1 cellular context compared by ENCODE assay signal in the genomic region with DNA sequence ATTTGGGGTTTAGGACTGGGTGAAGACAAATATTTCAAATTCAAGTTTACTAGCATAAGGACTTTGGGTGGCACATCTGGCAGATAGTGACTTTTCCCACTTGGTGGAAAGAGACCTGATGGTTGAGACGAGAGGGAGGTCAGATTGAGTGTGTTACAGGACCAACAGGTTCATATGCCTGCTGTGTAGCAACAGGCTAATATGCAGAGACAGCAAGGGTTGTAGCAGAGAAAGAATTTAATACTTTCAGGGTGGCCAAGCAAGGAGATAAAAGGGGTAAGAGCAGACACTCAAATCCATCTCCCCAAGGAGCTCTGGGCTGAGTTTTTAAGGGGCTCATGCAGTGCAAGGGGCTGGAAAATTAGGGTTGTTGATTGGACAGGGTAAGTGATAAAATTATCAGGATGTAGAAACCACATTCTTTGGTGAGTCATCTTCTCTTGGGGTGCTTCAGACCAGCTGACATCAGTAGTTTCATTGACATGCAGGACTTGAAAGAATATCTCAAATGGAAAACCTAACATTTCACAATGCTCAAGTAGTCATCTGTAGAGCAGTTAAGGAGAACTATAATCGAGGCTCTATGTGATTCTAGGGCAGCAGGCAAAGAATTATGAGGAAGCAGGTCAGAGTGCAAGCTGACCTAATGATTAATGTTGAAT.
TF ChIP-seq lines count a peak whose summit lies in the region.

No MANE protein-coding gene starts in this region.

TF ChIP-seq in HEK293, 187 proteins besides CTCF, POLR2A, EP300 and RAD21 (continued from another document):
- TF ChIP-seq ZNF214 (tag by site-specific recombination; IDR thresholded peaks at IDR 0.05; ENCODE audit: borderline replicate concordance) (no peak), SETDB1 (IDR thresholded peaks at IDR 0.05; ENCODE audit: insufficient read length, low read length) (peak; percentile 46), ZNF223 (tag by site-specific recombination; IDR thresholded peaks at IDR 0.05) (no peak), SCRT2 (tag by site-specific recombination; IDR thresholded peaks at IDR 0.05) (peak; percentile 93), ZNF747 (tag by site-specific recombination; IDR thresholded peaks at IDR 0.05) (no peak), ZSCAN5A (tag by site-specific recombination; IDR thresholded peaks at IDR 0.05) (no peak), ZBTB8A (tag by site-specific recombination; IDR thresholded peaks at IDR 0.05) (no peak), ZNF239 (tag by site-specific recombination; IDR thresholded peaks at IDR 0.05) (no peak), ZIC2 (tag by site-specific recombination; IDR thresholded peaks at IDR 0.05) (0 out of 2 replicates have a peak, but pooled peaks have one; percentile 14), ZBTB7A (tag by site-specific recombination; IDR thresholded peaks at IDR 0.05; ENCODE audit: low read depth) (no peak), ZFP3 (tag by site-specific recombination; IDR thresholded peaks at IDR 0.05; ENCODE audit: low read depth) (no peak)
- TF ChIP-seq, protein P1, sequence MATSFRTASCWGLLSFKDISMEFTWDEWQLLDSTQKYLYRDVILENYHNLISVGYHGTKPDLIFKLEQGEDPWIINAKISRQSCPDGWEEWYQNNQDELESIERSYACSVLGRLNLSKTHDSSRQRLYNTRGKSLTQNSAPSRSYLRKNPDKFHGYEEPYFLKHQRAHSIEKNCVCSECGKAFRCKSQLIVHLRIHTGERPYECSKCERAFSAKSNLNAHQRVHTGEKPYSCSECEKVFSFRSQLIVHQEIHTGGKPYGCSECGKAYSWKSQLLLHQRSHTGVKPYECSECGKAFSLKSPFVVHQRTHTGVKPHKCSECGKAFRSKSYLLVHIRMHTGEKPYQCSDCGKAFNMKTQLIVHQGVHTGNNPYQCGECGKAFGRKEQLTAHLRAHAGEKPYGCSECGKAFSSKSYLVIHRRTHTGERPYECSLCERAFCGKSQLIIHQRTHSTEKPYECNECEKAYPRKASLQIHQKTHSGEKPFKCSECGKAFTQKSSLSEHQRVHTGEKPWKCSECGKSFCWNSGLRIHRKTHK (tag by site-specific recombination; IDR thresholded peaks at IDR 0.05) = no peak
